In the genomic region with DNA sequence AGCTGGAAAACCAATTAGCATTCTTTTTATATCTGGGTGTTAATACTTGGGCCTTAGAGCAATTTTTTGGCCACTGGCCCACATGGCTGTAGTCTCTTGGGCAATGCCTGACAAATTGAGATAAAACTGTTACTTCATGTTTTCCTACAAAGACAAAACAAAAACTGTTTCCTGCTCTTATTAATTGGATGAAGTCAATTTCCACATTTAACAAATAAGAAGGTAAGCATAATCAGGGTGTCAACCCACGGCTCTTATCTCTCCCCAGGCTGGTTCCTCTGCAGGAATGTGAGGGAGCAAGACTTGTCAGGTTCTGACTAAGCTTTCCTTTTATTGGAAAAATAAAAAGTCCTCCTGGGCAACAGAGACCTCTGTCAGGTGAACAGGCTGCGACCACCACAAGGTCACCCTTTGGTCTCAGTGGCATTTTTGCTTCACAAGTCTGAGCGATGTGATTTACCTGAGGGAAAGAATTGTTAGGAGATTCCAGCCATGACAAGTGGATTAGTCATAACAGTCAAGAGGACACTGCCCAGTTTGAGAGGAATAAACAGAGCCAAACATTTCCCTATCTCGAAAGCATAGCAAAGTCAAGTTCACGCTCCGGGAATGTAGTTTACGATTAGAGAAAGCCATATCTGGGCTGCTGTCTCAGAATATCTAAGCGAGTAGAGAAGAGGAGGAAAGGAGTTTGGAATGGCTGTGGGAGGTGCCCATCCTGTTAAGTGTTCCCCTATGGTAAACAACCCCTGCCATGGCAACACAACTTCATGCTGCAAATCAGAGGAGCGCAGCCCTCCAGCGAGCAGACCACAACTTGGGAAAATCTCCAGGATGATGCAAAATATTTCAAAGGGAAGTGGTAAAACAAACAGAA, we compare ENCODE assay signal across 1 cellular context.
A peak's percentile ranks its signal among the peaks of the same experiment; 100 is the strongest.
TF ChIP-seq lines count a peak whose summit lies in the region.

No MANE protein-coding gene starts in this region.

TF ChIP-seq in K562, 482 proteins besides CTCF, POLR2A, EP300 and RAD21 (continued from another document and continues in another):
- TF ChIP-seq, protein P1, sequence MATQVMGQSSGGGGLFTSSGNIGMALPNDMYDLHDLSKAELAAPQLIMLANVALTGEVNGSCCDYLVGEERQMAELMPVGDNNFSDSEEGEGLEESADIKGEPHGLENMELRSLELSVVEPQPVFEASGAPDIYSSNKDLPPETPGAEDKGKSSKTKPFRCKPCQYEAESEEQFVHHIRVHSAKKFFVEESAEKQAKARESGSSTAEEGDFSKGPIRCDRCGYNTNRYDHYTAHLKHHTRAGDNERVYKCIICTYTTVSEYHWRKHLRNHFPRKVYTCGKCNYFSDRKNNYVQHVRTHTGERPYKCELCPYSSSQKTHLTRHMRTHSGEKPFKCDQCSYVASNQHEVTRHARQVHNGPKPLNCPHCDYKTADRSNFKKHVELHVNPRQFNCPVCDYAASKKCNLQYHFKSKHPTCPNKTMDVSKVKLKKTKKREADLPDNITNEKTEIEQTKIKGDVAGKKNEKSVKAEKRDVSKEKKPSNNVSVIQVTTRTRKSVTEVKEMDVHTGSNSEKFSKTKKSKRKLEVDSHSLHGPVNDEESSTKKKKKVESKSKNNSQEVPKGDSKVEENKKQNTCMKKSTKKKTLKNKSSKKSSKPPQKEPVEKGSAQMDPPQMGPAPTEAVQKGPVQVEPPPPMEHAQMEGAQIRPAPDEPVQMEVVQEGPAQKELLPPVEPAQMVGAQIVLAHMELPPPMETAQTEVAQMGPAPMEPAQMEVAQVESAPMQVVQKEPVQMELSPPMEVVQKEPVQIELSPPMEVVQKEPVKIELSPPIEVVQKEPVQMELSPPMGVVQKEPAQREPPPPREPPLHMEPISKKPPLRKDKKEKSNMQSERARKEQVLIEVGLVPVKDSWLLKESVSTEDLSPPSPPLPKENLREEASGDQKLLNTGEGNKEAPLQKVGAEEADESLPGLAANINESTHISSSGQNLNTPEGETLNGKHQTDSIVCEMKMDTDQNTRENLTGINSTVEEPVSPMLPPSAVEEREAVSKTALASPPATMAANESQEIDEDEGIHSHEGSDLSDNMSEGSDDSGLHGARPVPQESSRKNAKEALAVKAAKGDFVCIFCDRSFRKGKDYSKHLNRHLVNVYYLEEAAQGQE (CRISPR knock-in tag; IDR thresholded peaks at IDR 0.05; ENCODE audit: low read depth), result no peak
- TF ChIP-seq TCF3 (CRISPR knock-in tag; IDR thresholded peaks at IDR 0.05) (peak; percentile 61), NFIC (IDR thresholded peaks at IDR 0.05) (peak; percentile 54), GATA2 (CRISPR knock-in tag; IDR thresholded peaks at IDR 0.05) (peak; percentile 49), SNIP1 (IDR thresholded peaks at IDR 0.05; ENCODE audit: low read depth) (no peak), EHMT2 (IDR thresholded peaks at IDR 0.05) (peak; percentile 53; the same call in 1 of the 2 replicates), POLR2AphosphoS2 (IDR thresholded peaks at IDR 0.05; ENCODE audit: low read length) (no peak), NCOR1 (IDR thresholded peaks at IDR 0.05) (peak; percentile 28; the same call in 1 of the 2 replicates), RBBP5 (IDR thresholded peaks at IDR 0.05; ENCODE audit: borderline replicate concordance, insufficient read depth, low read length, poor library complexity, severe bottlenecking) (no peak), FOS (IDR thresholded peaks at IDR 0.05; ENCODE audit: extremely low read depth, insufficient read length) (no peak), NEUROD1 (IDR thresholded peaks at IDR 0.05; ENCODE audit: borderline replicate concordance, low read depth, low read length, partially characterized antibody) (no peak), CBFA2T2 (conservative IDR thresholded peaks at IDR 0.05) (no peak; the same call in none of the 2 replicates)
- TF ChIP-seq, protein P2, sequence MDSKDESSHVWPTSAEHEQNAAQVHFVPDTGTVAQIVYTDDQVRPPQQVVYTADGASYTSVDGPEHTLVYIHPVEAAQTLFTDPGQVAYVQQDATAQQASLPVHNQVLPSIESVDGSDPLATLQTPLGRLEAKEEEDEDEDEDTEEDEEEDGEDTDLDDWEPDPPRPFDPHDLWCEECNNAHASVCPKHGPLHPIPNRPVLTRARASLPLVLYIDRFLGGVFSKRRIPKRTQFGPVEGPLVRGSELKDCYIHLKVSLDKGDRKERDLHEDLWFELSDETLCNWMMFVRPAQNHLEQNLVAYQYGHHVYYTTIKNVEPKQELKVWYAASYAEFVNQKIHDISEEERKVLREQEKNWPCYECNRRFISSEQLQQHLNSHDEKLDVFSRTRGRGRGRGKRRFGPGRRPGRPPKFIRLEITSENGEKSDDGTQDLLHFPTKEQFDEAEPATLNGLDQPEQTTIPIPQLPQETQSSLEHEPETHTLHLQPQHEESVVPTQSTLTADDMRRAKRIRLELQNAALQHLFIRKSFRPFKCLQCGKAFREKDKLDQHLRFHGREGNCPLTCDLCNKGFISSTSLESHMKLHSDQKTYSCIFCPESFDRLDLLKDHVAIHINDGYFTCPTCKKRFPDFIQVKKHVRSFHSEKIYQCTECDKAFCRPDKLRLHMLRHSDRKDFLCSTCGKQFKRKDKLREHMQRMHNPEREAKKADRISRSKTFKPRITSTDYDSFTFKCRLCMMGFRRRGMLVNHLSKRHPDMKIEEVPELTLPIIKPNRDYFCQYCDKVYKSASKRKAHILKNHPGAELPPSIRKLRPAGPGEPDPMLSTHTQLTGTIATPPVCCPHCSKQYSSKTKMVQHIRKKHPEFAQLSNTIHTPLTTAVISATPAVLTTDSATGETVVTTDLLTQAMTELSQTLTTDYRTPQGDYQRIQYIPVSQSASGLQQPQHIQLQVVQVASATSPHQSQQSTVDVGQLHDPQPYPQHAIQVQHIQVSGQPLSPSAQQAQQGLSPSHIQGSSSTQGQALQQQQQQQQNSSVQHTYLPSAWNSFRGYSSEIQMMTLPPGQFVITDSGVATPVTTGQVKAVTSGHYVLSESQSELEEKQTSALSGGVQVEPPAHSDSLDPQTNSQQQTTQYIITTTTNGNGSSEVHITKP (IDR thresholded peaks at IDR 0.05; ENCODE audit: partially characterized antibody), result peak; percentile 63
- TF ChIP-seq, protein P3, sequence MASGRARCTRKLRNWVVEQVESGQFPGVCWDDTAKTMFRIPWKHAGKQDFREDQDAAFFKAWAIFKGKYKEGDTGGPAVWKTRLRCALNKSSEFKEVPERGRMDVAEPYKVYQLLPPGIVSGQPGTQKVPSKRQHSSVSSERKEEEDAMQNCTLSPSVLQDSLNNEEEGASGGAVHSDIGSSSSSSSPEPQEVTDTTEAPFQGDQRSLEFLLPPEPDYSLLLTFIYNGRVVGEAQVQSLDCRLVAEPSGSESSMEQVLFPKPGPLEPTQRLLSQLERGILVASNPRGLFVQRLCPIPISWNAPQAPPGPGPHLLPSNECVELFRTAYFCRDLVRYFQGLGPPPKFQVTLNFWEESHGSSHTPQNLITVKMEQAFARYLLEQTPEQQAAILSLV (tag; IDR thresholded peaks at IDR 0.05), result no peak
- TF ChIP-seq, protein P4, sequence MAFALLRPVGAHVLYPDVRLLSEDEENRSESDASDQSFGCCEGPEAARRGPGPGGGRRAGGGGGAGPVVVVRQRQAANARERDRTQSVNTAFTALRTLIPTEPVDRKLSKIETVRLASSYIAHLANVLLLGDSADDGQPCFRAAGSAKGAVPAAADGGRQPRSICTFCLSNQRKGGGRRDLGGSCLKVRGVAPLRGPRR (CRISPR knock-in tag; IDR thresholded peaks at IDR 0.05), result no peak
- TF ChIP-seq, protein P5, sequence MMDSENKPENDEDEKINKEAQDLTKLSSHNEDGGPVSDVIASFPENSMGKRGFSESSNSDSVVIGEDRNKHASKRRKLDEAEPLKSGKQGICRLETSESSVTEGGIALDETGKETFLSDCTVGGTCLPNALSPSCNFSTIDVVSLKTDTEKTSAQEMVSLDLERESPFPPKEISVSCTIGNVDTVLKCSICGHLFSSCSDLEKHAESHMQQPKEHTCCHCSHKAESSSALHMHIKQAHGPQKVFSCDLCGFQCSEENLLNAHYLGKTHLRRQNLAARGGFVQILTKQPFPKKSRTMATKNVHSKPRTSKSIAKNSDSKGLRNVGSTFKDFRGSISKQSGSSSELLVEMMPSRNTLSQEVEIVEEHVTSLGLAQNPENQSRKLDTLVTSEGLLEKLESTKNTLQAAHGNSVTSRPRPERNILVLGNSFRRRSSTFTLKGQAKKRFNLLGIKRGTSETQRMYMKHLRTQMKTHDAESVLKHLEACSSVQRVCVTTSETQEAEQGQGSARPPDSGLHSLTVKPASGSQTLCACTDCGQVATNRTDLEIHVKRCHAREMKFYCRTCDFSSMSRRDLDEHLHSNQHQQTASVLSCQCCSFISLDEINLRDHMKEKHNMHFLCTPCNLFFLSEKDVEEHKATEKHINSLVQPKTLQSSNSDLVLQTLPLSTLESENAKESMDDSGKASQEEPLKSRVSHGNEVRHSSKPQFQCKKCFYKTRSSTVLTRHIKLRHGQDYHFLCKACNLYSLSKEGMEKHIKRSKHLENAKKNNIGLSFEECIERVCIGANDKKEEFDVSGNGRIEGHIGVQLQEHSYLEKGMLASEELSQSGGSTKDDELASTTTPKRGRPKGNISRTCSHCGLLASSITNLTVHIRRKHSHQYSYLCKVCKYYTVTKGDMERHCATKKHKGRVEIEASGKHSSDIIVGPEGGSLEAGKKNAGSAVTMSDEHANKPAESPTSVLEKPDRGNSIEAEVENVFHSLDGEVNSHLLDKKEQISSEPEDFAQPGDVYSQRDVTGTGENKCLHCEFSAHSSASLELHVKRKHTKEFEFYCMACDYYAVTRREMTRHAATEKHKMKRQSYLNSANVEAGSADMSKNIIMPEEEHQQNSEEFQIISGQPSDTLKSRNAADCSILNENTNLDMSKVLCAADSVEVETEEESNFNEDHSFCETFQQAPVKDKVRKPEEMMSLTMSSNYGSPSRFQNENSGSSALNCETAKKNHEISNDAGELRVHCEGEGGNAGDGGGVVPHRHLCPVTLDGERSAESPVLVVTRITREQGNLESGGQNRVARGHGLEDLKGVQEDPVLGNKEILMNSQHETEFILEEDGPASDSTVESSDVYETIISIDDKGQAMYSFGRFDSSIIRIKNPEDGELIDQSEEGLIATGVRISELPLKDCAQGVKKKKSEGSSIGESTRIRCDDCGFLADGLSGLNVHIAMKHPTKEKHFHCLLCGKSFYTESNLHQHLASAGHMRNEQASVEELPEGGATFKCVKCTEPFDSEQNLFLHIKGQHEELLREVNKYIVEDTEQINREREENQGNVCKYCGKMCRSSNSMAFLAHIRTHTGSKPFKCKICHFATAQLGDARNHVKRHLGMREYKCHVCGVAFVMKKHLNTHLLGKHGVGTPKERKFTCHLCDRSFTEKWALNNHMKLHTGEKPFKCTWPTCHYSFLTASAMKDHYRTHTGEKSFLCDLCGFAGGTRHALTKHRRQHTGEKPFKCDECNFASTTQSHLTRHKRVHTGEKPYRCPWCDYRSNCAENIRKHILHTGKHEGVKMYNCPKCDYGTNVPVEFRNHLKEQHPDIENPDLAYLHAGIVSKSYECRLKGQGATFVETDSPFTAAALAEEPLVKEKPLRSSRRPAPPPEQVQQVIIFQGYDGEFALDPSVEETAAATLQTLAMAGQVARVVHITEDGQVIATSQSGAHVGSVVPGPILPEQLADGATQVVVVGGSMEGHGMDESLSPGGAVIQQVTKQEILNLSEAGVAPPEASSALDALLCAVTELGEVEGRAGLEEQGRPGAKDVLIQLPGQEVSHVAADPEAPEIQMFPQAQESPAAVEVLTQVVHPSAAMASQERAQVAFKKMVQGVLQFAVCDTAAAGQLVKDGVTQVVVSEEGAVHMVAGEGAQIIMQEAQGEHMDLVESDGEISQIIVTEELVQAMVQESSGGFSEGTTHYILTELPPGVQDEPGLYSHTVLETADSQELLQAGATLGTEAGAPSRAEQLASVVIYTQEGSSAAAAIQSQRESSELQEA (IDR thresholded peaks at IDR 0.05; ENCODE audit: low read depth), result no peak
- TF ChIP-seq, protein P6, sequence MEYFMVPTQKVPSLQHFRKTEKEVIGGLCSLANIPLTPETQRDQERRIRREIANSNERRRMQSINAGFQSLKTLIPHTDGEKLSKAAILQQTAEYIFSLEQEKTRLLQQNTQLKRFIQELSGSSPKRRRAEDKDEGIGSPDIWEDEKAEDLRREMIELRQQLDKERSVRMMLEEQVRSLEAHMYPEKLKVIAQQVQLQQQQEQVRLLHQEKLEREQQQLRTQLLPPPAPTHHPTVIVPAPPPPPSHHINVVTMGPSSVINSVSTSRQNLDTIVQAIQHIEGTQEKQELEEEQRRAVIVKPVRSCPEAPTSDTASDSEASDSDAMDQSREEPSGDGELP (CRISPR knock-in tag; IDR thresholded peaks at IDR 0.05; ENCODE audit: borderline replicate concordance), result peak; percentile 22; the same call in 1 of the 2 replicates
- TF ChIP-seq, protein P7, sequence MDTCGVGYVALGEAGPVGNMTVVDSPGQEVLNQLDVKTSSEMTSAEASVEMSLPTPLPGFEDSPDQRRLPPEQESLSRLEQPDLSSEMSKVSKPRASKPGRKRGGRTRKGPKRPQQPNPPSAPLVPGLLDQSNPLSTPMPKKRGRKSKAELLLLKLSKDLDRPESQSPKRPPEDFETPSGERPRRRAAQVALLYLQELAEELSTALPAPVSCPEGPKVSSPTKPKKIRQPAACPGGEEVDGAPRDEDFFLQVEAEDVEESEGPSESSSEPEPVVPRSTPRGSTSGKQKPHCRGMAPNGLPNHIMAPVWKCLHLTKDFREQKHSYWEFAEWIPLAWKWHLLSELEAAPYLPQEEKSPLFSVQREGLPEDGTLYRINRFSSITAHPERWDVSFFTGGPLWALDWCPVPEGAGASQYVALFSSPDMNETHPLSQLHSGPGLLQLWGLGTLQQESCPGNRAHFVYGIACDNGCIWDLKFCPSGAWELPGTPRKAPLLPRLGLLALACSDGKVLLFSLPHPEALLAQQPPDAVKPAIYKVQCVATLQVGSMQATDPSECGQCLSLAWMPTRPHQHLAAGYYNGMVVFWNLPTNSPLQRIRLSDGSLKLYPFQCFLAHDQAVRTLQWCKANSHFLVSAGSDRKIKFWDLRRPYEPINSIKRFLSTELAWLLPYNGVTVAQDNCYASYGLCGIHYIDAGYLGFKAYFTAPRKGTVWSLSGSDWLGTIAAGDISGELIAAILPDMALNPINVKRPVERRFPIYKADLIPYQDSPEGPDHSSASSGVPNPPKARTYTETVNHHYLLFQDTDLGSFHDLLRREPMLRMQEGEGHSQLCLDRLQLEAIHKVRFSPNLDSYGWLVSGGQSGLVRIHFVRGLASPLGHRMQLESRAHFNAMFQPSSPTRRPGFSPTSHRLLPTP (IDR thresholded peaks at IDR 0.05; ENCODE audit: borderline replicate concordance, extremely low read depth, insufficient read length), result no peak
- TF ChIP-seq, protein P8, sequence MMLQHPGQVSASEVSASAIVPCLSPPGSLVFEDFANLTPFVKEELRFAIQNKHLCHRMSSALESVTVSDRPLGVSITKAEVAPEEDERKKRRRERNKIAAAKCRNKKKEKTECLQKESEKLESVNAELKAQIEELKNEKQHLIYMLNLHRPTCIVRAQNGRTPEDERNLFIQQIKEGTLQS (IDR thresholded peaks at IDR 0.05), result peak; percentile 48
- TF ChIP-seq, protein P8 (CRISPR knock-in tag; conservative IDR thresholded peaks at IDR 0.05), result no peak; the same call in 1 of the 2 replicates
